ENCODE assay signal across 8 cellular contexts in genomic region chr19:47514869-47515588, GRCh38. TPM values are rescaled to one million over a fixed set of nuclear protein-coding genes. Genes with fewer than 3 reads are reported as not detected.
DNase-seq lines count a peak whose midpoint lies in the region; ATAC-seq and TF ChIP-seq lines count a peak whose summit lies in the region.

NAPA (minus strand) TSS chr19:47515063; CDS start chr19:47514940, 123 bp downstream.

- peak within 1 kb of the TSS; percentile 98 for H3K27ac Mint-ChIP-seq in osteocyte (ENCODE audit: unreplicated experiment)

- no peaks in the 10 kb centered on the region for H3K27me3 ChIP-seq in thymus (ENCODE audit: control insufficient read depth, insufficient read depth)

- TF ChIP-seq CTCF in GM12864 (IDR thresholded peaks at IDR 0.05; ENCODE audit: low read depth, low read length, missing control alignments), result no peak
- no peak for TF ChIP-seq CTCF in osteocyte (IDR thresholded peaks at IDR 0.05)

- under 1% methylated on average over 78 of the region's 78 CpGs for WGBS in thymus

- DNase-seq in GM12864 (ENCODE audit: low read depth) (peak; percentile 99), NCI-H1417 (lab: John Stamatoyannopoulos, UW) (peak; percentile 99 to 100 (median 100)), SW 1271 (lab: John Stamatoyannopoulos, UW) (peak; percentile 96 to 100), head of caudate nucleus (peak; percentile 100), osteocyte (ENCODE audit: extremely low spot score, unreplicated experiment) (peak; percentile 100)
- DNase-seq in activated naive CD8-positive, alpha-beta T cell treated with anti-CD3 and anti-CD28 coated beads, Interleukin-2, amount 50 U/mL, for 16 hours (ENCODE audit: low read depth, low spot score), result peak; percentile 100

- H3K4me1 ChIP-seq in thymus (ENCODE audit: control insufficient read depth, insufficient read depth, low read length), result peaks cover 54% of the 10 kb centered on the region

- peak; percentile 92 for ATAC-seq in HG02759 (IDR thresholded peaks at IDR 0.05; ENCODE audit: unreplicated experiment)

- peaks cover 50% of the 10 kb centered on the region for H3K4me1 Mint-ChIP-seq in osteocyte (ENCODE audit: unreplicated experiment)

- H3K4me3 Mint-ChIP-seq in osteocyte (ENCODE audit: unreplicated experiment), result peak within 1 kb of the TSS; percentile 98

- peaks cover 3% of the 10 kb centered on the region for H3K27me3 Mint-ChIP-seq in osteocyte (ENCODE audit: unreplicated experiment)

- H3K36me3 Mint-ChIP-seq in osteocyte (ENCODE audit: unreplicated experiment), result peaks cover 2% of the 10 kb centered on the region

- H3K9me3 Mint-ChIP-seq in osteocyte (ENCODE audit: unreplicated experiment), result no peaks in the 10 kb centered on the region

- no peaks in the 10 kb centered on the region for H3K9me3 ChIP-seq in thymus (ENCODE audit: control insufficient read depth)

- H3K4me3 ChIP-seq in GM12864 (ENCODE audit: low read depth, low read length) (peak within 1 kb of the TSS; percentile 99), thymus (ENCODE audit: low read length) (peak within 1 kb of the TSS; percentile 77)

- H3K36me3 ChIP-seq in thymus (ENCODE audit: control insufficient read depth, insufficient read depth), result peaks cover 18% of the 10 kb centered on the region

- intact Hi-C loops in head of caudate nucleus (cut with DNase I), result loop anchor here (5.0 kb wide), 3 partner anchors 73 to 182 kb away; no protein-coding TSS in a partner anchor

- peak within 1 kb of the TSS; percentile 84 for H3K27ac ChIP-seq in thymus (ENCODE audit: low read depth)

RNA-seq across cellular contexts. Expression of gene NAPA, which starts in this region (rescaled TPM):
- 104 TPM in 2 replicates for total RNA-seq in osteocyte
- polyA plus RNA-seq in thymus, result 89.2 TPM

Comparison
In these comparisons a context has a peak if more than half of its experiments do, and no peak if none do; other contexts are left out.
1. Peak in every context shown above with its lines: DNase-seq, ATAC-seq, H3K4me3 ChIP-seq and H3K27ac ChIP-seq.